8 cellular contexts compared by ENCODE assay signal in the genomic region with DNA sequence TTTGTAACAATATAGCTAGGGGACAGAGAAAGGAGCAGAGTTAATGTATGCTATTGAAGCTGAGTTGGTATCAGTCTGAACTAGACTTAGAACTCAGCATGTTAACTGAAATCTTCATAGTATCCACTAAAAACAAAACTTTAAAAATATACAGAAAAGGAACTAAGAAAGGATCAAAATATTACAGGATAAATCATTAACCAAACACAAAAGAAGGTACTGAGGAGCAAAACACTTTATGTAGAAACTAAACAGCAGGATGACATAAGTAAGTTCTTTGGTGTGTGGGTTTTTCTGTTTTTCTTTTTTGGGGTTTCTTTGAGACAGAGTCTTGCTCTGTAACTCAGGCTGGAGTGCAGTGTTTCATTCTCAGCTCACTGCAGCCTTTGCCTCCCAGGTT.
A peak's percentile ranks its signal among the peaks of the same experiment; 100 is the strongest.
ATAC-seq and TF ChIP-seq lines count a peak whose summit lies in the region.
"Not testable (repeated sequence)": the region's sequence is repeated elsewhere in the genome, so short reads cannot be mapped to it uniquely, and the experiment has no call there.

No MANE protein-coding gene starts in this region.

- not testable (repeated sequence) for H3K36me3 ChIP-seq in OCI-LY3 (replicated peaks; ENCODE audit: low read depth, low read length)

- not testable (repeated sequence) for H3K79me2 ChIP-seq in OCI-LY3 (ENCODE audit: low read length)

- H3K4me2 ChIP-seq in OCI-LY3 (ENCODE audit: low read length) = not testable (repeated sequence)

- TF ChIP-seq POLR2A in GM18505 (IDR thresholded peaks at IDR 0.05; ENCODE audit: borderline replicate concordance, extremely low read depth, insufficient read depth, insufficient read length) = not testable (repeated sequence)

- peak overlapping the region; percentile 44 for H3K27ac ChIP-seq in OCI-LY3 (ENCODE audit: low read length)

- TF ChIP-seq CTCF in OCI-LY3 (IDR thresholded peaks at IDR 0.05; ENCODE audit: low read depth, low read length) = not testable (repeated sequence)

- H3K27me3 ChIP-seq in OCI-LY3 (ENCODE audit: low read depth, low read length) = not testable (repeated sequence)

- not testable (repeated sequence) for H3K4me1 ChIP-seq in OCI-LY3 (ENCODE audit: low read length)

- not testable (repeated sequence) for H3K4me3 ChIP-seq in OCI-LY3 (ENCODE audit: low read length)

- not testable (repeated sequence) for H4K20me1 ChIP-seq in OCI-LY3 (ENCODE audit: insufficient read depth, low read length)

- H3K9me3 ChIP-seq in OCI-LY3 (ENCODE audit: insufficient read depth, low read length) = not testable (repeated sequence)

- H2AFZ ChIP-seq in OCI-LY3 (ENCODE audit: low read depth, low read length) = not testable (repeated sequence)

- ATAC-seq in GM18505 (IDR thresholded peaks at IDR 0.05; ENCODE audit: unreplicated experiment) (peak; percentile 92), GM19025 (IDR thresholded peaks at IDR 0.05; ENCODE audit: low read depth, unreplicated experiment) (peak; percentile 98), GM21381 (IDR thresholded peaks at IDR 0.05; ENCODE audit: unreplicated experiment) (peak; percentile 99), GM21786 (IDR thresholded peaks at IDR 0.05; ENCODE audit: unreplicated experiment) (peak; percentile 98), HG02870 (IDR thresholded peaks at IDR 0.05; ENCODE audit: unreplicated experiment) (peak; percentile 87), HG03066 (IDR thresholded peaks at IDR 0.05; ENCODE audit: low read depth, unreplicated experiment) (peak; percentile 98), HG03378 (IDR thresholded peaks at IDR 0.05; ENCODE audit: unreplicated experiment) (peak; percentile 99)

- not testable (repeated sequence) for H3K9ac ChIP-seq in OCI-LY3 (ENCODE audit: low read length)
